ENCODE assay signal across 8 cellular contexts in the genomic region with DNA sequence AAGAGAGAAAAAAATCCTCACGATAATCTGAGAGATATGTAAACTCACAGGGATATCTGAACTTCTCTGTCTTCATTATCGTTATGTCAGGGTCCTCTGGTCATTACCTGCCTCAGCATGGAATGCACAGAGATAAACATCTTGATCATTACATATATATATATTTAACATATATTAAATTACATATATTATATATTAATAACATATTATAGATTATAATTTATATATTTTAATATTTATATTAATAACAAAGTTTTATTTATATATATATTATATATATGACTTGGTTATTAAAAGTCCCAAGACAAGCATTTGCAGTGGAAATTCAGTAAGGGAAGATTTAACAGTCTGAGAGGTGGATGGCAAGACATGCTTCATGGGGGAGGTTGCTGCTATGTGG.
"Had no signal": no experiment of that assay in that cellular context is flagged by ENCODE, and none has a peak within 500 bp of the region (broad histone marks: within the 10 kb centered on the region; RNA-seq: fewer than 3 reads in every experiment).

No MANE protein-coding gene starts in this region.

- H3K9me3 Mint-ChIP-seq: IgD-negative memory B cell had no signal

- H3K4me1 Mint-ChIP-seq: IgD-negative memory B cell had no signal

- DNase-seq: IMR-90, KBM-7, KG1 had no signal

- H3K4me3 Mint-ChIP-seq: IgD-negative memory B cell had no signal

- H3K27ac Mint-ChIP-seq: IgD-negative memory B cell had no signal

- H3K4me3 ChIP-seq: K562 had no signal

- H3K36me3 Mint-ChIP-seq: IgD-negative memory B cell had no signal

- FAIRE-seq: HepG2, HTR-8/SVneo, K562 had no signal

- H3K27ac ChIP-seq: HL-60 had no signal

- ATAC-seq: HepG2, K562 had no signal
